Comparison of ENCODE assay signal across 8 cellular contexts in genomic region chr7:23247602-23248335, GRCh38. TPM values are rescaled to one million over a fixed set of nuclear protein-coding genes. Genes with fewer than 3 reads are reported as not detected.
DNase-seq lines count a peak whose midpoint lies in the region; ATAC-seq and TF ChIP-seq lines count a peak whose summit lies in the region.

No MANE protein-coding gene starts in this region.

- peak overlapping the region; percentile 16 to 90 (median 82) for H3K27ac ChIP-seq in heart left ventricle

- no peak for DNase-seq in GM12864 (ENCODE audit: low read depth)
- no peak for DNase-seq in T-helper 2 cell treated with Interferon-gamma antibody and Interleukin-4, amounts not matched to agents 5 μg/mL and 100 μg/mL, for 36 hours (ENCODE audit: low spot score)
- peak; percentile 42 to 81 (median 52) for DNase-seq in heart left ventricle
- DNase-seq in putamen (ENCODE audit: low spot score) = peak; percentile 28
- DNase-seq in NCI-H774 (lab: John Stamatoyannopoulos, UW) = no peak
- no peak for DNase-seq in stimulated activated CD4-positive, alpha-beta T cell treated with anti-CD3 and anti-CD28 coated beads, Interleukin-2, amount 100 ng/mL, for 24 hours
- DNase-seq in Calu3 = no peak
- DNase-seq in COR-L47 (lab: John Stamatoyannopoulos, UW) = no peak

- H3K4me3 ChIP-seq in GM12864 (ENCODE audit: low read depth, low read length) = peak overlapping the region; percentile 30
- peak overlapping the region; percentile 11 to 72 (median 58) for H3K4me3 ChIP-seq in heart left ventricle

- H3K9me3 Mint-ChIP-seq in T-helper 2 cell treated with Interferon-gamma antibody and Interleukin-4, amounts not matched to agents 5 μg/mL and 100 μg/mL, for 36 hours = no peaks in the 10 kb centered on the region
- H3K9me3 Mint-ChIP-seq in Calu3 (ENCODE audit: low read depth, unreplicated experiment) = peaks cover 5% of the 10 kb centered on the region

- no peaks in the 10 kb centered on the region for H3K4me1 Mint-ChIP-seq in T-helper 2 cell treated with Interferon-gamma antibody and Interleukin-4, amounts not matched to agents 5 μg/mL and 100 μg/mL, for 36 hours (ENCODE audit: low read depth)
- peaks cover 18% of the 10 kb centered on the region for H3K4me1 Mint-ChIP-seq in Calu3 (ENCODE audit: low read depth, unreplicated experiment)

- 3 to 8% (median 5%) methylated on average over 26 to 53 of the region's 53 CpGs for WGBS in heart left ventricle, 4 donors

- no peak overlapping the region for H3K27ac Mint-ChIP-seq in T-helper 2 cell treated with Interferon-gamma antibody and Interleukin-4, amounts not matched to agents 5 μg/mL and 100 μg/mL, for 36 hours
- no peak overlapping the region for H3K27ac Mint-ChIP-seq in Calu3 (ENCODE audit: unreplicated experiment)

- ATAC-seq in heart left ventricle = peak; percentile 48 to 85 (median 76)

- intact Hi-C loops in heart left ventricle (cut with DNase I) (loop anchor here in 9 of 10 donors (2.0 to 10.0 kb wide), 8 partner anchors 40 to 145 kb away; partner anchors contain the start of genes KLHL7 (in 3 of the 9) and NUP42 (in 2 of the 9)), Calu3 (cut with micrococcal nuclease; ENCODE audit: unreplicated experiment) (loop anchor here (10.0 kb wide), 1 partner anchor 163 kb away; no protein-coding TSS in a partner anchor)

- peaks cover 0 to 12% (median 0%) of the 10 kb centered on the region in 12 donors for H3K9me3 ChIP-seq in heart left ventricle

- CTCF ChIA-PET in Calu3 (lab: Charles Lee) = interaction anchor here (0.6 kb wide), 1 partner anchor 374 kb away, joined by 3 read pairs; no protein-coding TSS in a partner anchor

- no TSS peak for BruUV-seq in Calu3 (replicated peaks; lab: Mats Ljungman, UMichigan)

- TF ChIP-seq CTCF in GM12864 (IDR thresholded peaks at IDR 0.05; ENCODE audit: low read depth, low read length, missing control alignments) (no peak), heart left ventricle (IDR thresholded peaks at IDR 0.05) (no peak), Calu3 (IDR thresholded peaks at IDR 0.05; ENCODE audit: unreplicated experiment) (no peak)

- TF ChIP-seq POLR2A in heart left ventricle (IDR thresholded peaks at IDR 0.05) = peak in 1 of 2 donors; percentile 14

- H3K27me3 Mint-ChIP-seq in T-helper 2 cell treated with Interferon-gamma antibody and Interleukin-4, amounts not matched to agents 5 μg/mL and 100 μg/mL, for 36 hours (ENCODE audit: low read depth) = peaks cover 85% of the 10 kb centered on the region
- H3K27me3 Mint-ChIP-seq in Calu3 (ENCODE audit: unreplicated experiment) = peaks cover 29% of the 10 kb centered on the region

- H3K27me3 ChIP-seq in heart left ventricle = peaks cover 0 to 4% (median 0%) of the 10 kb centered on the region in 9 donors

- H3K4me3 Mint-ChIP-seq in T-helper 2 cell treated with Interferon-gamma antibody and Interleukin-4, amounts not matched to agents 5 μg/mL and 100 μg/mL, for 36 hours = peak overlapping the region; percentile 12
- H3K4me3 Mint-ChIP-seq in Calu3 (ENCODE audit: low read depth, unreplicated experiment) = no peak overlapping the region

- peaks cover 0 to 33% (median 15%) of the 10 kb centered on the region in 12 donors for H3K4me1 ChIP-seq in heart left ventricle

- no peaks in the 10 kb centered on the region for H3K36me3 Mint-ChIP-seq in T-helper 2 cell treated with Interferon-gamma antibody and Interleukin-4, amounts not matched to agents 5 μg/mL and 100 μg/mL, for 36 hours (ENCODE audit: low read depth)
- peaks cover 6% of the 10 kb centered on the region for H3K36me3 Mint-ChIP-seq in Calu3 (ENCODE audit: insufficient read depth, unreplicated experiment)

- peaks cover 0 to 20% (median 0%) of the 10 kb centered on the region in 9 donors for H3K36me3 ChIP-seq in heart left ventricle

RNA-seq across cellular contexts. Expression of gene GPNMB, which starts 1.2 kb away (rescaled TPM):
- total RNA-seq in heart left ventricle (100 to 1,000 TPM; 191 to 561 (median 259) TPM), Calu3 (2022) (5.8 and 6.1 TPM in 2 replicates)
- 100 to 1,000 TPM in 1 of 2 donors, 10 to 100 TPM in 1; 97.5 to 189 TPM for polyA plus RNA-seq in heart left ventricle

RNA-seq across cellular contexts. Expression of gene MALSU1, which starts 51.4 kb away (rescaled TPM):
- total RNA-seq in heart left ventricle (100 to 1,000 TPM in 7 of 9 donors, 10 to 100 TPM in 2; 73.1 to 128 (median 104) TPM), Calu3 (2022) (108 and 114 TPM in 2 replicates)
- 100 to 1,000 TPM in 1 of 2 donors, 10 to 100 TPM in 1; 40.3 to 118 TPM for polyA plus RNA-seq in heart left ventricle

Comparison
In these comparisons a context has a peak if more than half of its experiments do, and no peak if none do; other contexts are left out.
1. DNase-seq: peak in heart left ventricle (5 of 5) and putamen (single experiment); none in GM12864 (single experiment), T-helper 2 cell treated with Interferon-gamma antibody and Interleukin-4, amounts not matched to agents 5 μg/mL and 100 μg/mL, for 36 hours (single experiment), NCI-H774 (single experiment), stimulated activated CD4-positive, alpha-beta T cell treated with anti-CD3 and anti-CD28 coated beads, Interleukin-2, amount 100 ng/mL, for 24 hours (0 of 2), Calu3 (single experiment) and COR-L47 (single experiment).
2. RNA of gene GPNMB, which starts 1.2 kb away (total RNA-seq): 191 to 561 TPM in heart left ventricle; 5.8 to 6.1 TPM in Calu3; every median in the first group is over 10 times any median in the second.